8 cellular contexts compared by ENCODE assay signal in genomic region chr2:239290618-239291504, GRCh38.
DNase-seq lines count a peak whose midpoint lies in the region; ATAC-seq and TF ChIP-seq lines count a peak whose summit lies in the region.

No MANE protein-coding gene starts in this region.

- H3K27me3 Mint-ChIP-seq in activated CD4-positive, alpha-beta T cell treated with anti-CD3 and anti-CD28 coated beads, Interleukin-2, amount 10 ng/mL, durations not matched to agents 24 days and 14 days, result peaks cover 10% of the 10 kb centered on the region
- H3K27me3 Mint-ChIP-seq in central memory CD8-positive, alpha-beta T cell, result no peaks in the 10 kb centered on the region

- TF ChIP-seq CTCF in right lobe of liver (IDR thresholded peaks at IDR 0.05) (no peak), tibial artery (IDR thresholded peaks at IDR 0.05) (no peak)

- peak; percentile 58 for DNase-seq in activated CD4-positive, alpha-beta T cell treated with anti-CD3 and anti-CD28 coated beads, Interleukin-2, amount 10 ng/mL, durations not matched to agents 24 days and 14 days
- no peak for DNase-seq in activated CD4-positive, alpha-beta T cell treated with anti-CD3 and anti-CD28 coated beads for 1 hour
- DNase-seq in central memory CD8-positive, alpha-beta T cell (ENCODE audit: low spot score in 2 of 2), result no peak
- peak in 1 of 3 donors; percentile 76 for DNase-seq in right lobe of liver
- DNase-seq in tibial artery, result peak; percentile 37 to 90
- DNase-seq in cerebellar cortex (ENCODE audit: low spot score), result no peak

- H3K27ac Mint-ChIP-seq in activated CD4-positive, alpha-beta T cell treated with anti-CD3 and anti-CD28 coated beads, Interleukin-2, amount 10 ng/mL, durations not matched to agents 24 days and 14 days, result peak overlapping the region; percentile 40
- peak overlapping the region; percentile 95 for H3K27ac Mint-ChIP-seq in central memory CD8-positive, alpha-beta T cell (ENCODE audit: low read depth)

- 81% methylated on average over 29 of the region's 40 CpGs for WGBS in right lobe of liver (ENCODE audit: insufficient coverage, low coverage, low lambda C conversion rate, missing lambda C conversion rate)

- intact Hi-C loops in activated CD4-positive, alpha-beta T cell treated with anti-CD3 and anti-CD28 coated beads, Interleukin-2, amount 10 ng/mL, durations not matched to agents 24 days and 14 days (cut with micrococcal nuclease), result no loop called here
- intact Hi-C loops in right lobe of liver (cut with DNase I) (no loop called here), tibial artery (cut with DNase I; ENCODE audit: low total_unique reads) (no loop called here)

- H3K36me3 Mint-ChIP-seq in activated CD4-positive, alpha-beta T cell treated with anti-CD3 and anti-CD28 coated beads, Interleukin-2, amount 10 ng/mL, durations not matched to agents 24 days and 14 days (ENCODE audit: low read depth), result peaks cover 20% of the 10 kb centered on the region
- H3K36me3 Mint-ChIP-seq in central memory CD8-positive, alpha-beta T cell (ENCODE audit: insufficient read depth), result peaks cover 12% of the 10 kb centered on the region

- H3K4me1 ChIP-seq in right lobe of liver, result peaks cover 0 to 37% (median 17%) of the 10 kb centered on the region in 4 donors
- H3K4me1 ChIP-seq in tibial artery, result peaks cover 0 to 25% (median 8%) of the 10 kb centered on the region in 4 donors

- H3K4me1 Mint-ChIP-seq in activated CD4-positive, alpha-beta T cell treated with anti-CD3 and anti-CD28 coated beads, Interleukin-2, amount 10 ng/mL, durations not matched to agents 24 days and 14 days, result peaks cover 72% of the 10 kb centered on the region
- H3K4me1 Mint-ChIP-seq in central memory CD8-positive, alpha-beta T cell, result peaks cover 61% of the 10 kb centered on the region

- H3K9me3 Mint-ChIP-seq in activated CD4-positive, alpha-beta T cell treated with anti-CD3 and anti-CD28 coated beads, Interleukin-2, amount 10 ng/mL, durations not matched to agents 24 days and 14 days, result no peaks in the 10 kb centered on the region
- no peaks in the 10 kb centered on the region for H3K9me3 Mint-ChIP-seq in central memory CD8-positive, alpha-beta T cell

- ATAC-seq in central memory CD8-positive, alpha-beta T cell (replicated peaks; ENCODE audit: extremely low read depth, poor library complexity, severe bottlenecking), result no peak
- peak; percentile 57 to 82 (median 78) for ATAC-seq in right lobe of liver
- no peak for ATAC-seq in HG02763 (IDR thresholded peaks at IDR 0.05; ENCODE audit: unreplicated experiment)
- no peak for ATAC-seq in GM19351 (IDR thresholded peaks at IDR 0.05; ENCODE audit: unreplicated experiment)

- H3K27me3 ChIP-seq in right lobe of liver (no peaks in the 10 kb centered on the region), tibial artery (no peaks in the 10 kb centered on the region)

- H3K27ac ChIP-seq in right lobe of liver, result no peak overlapping the region
- peak overlapping the region; percentile 58 to 63 for H3K27ac ChIP-seq in tibial artery

- H3K36me3 ChIP-seq in right lobe of liver, result no peaks in the 10 kb centered on the region
- H3K36me3 ChIP-seq in tibial artery, result no peaks in the 10 kb centered on the region

- H3K4me3 Mint-ChIP-seq in activated CD4-positive, alpha-beta T cell treated with anti-CD3 and anti-CD28 coated beads, Interleukin-2, amount 10 ng/mL, durations not matched to agents 24 days and 14 days, result no peak overlapping the region
- H3K4me3 Mint-ChIP-seq in central memory CD8-positive, alpha-beta T cell, result no peak overlapping the region

- TF ChIP-seq POLR2A in right lobe of liver (IDR thresholded peaks at IDR 0.05), result no peak

- no peak overlapping the region for H3K4me3 ChIP-seq in right lobe of liver
- H3K4me3 ChIP-seq in tibial artery, result no peak overlapping the region

- H3K9me3 ChIP-seq in right lobe of liver (no peaks in the 10 kb centered on the region), tibial artery (no peaks in the 10 kb centered on the region)

Comparison
In these comparisons a context has a peak if more than half of its experiments do, and no peak if none do; other contexts are left out.
1. DNase-seq: peak in activated CD4-positive, alpha-beta T cell treated with anti-CD3 and anti-CD28 coated beads, Interleukin-2, amount 10 ng/mL, durations not matched to agents 24 days and 14 days (single experiment) and tibial artery (2 of 2); none in activated CD4-positive, alpha-beta T cell treated with anti-CD3 and anti-CD28 coated beads for 1 hour (single experiment), central memory CD8-positive, alpha-beta T cell (0 of 2) and cerebellar cortex (single experiment).
2. ATAC-seq: peak in right lobe of liver (4 of 4); none in central memory CD8-positive, alpha-beta T cell (single experiment), HG02763 (single experiment) and GM19351 (single experiment).
3. H3K27ac ChIP-seq: peak in tibial artery (2 of 2); none in right lobe of liver (0 of 3).